ENCODE assay signal across 8 cellular contexts in the genomic region with DNA sequence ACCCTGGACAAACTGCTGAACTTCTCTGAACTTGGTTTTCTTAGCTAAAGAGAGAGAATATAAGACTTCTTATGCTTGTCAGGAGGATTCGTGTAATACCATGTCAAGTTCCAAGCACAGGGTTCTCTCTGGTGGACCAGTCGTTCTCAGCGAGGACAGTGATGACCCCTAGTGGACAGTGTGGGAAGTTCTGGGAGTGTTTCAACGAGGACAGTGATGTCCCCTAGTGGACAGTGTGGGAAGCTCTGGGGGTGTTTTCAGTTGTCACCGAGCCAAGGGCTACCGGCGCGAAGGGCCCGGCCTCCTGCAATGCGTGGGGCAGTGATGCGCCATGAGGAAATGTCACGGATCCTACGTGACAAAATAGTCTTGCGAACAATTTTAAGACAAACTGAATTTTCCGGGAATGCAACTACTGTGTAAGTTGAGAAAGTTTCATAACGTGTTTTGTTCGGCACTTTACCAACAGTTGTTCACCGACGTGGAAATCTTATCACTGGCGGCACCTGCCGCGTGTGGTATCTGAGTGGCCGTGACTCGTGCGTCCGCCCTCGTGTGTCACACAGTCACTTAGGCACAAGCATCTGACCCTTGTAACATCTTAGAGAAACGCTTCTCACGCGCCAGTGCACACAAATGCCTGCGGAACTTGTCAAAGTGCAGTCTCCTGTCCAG. TPM values are rescaled to one million over a fixed set of nuclear protein-coding genes. Genes with fewer than 3 reads are reported as not detected.
DNase-seq lines count a peak whose midpoint lies in the region; ATAC-seq and TF ChIP-seq lines count a peak whose summit lies in the region.

No MANE protein-coding gene starts in this region.

- ATAC-seq in GM19043 (IDR thresholded peaks at IDR 0.05; ENCODE audit: low read depth, unreplicated experiment) (peak; percentile 92), HG03354 (IDR thresholded peaks at IDR 0.05; ENCODE audit: poor library complexity, severe bottlenecking, unreplicated experiment) (peak; percentile 96)

- H3K4me3 ChIP-seq in BE2C (ENCODE audit: low read depth, low read length), result no peak overlapping the region

- no peaks in the 10 kb centered on the region for H3K27me3 ChIP-seq in BE2C

- H3K9me3 ChIP-seq in BE2C, result no peaks in the 10 kb centered on the region

- DNase-seq in BE2C (peak; percentile 89), NCI-H446 (lab: John Stamatoyannopoulos, UW) (peak; percentile 79 to 94), kidney glomerular epithelial cell (lab: John Stamatoyannopoulos, UW) (peak; percentile 95)
- peak; percentile 68 to 78 (median 73) for DNase-seq in activated CD4-positive, CD25-positive, alpha-beta regulatory T cell (lab: John Stamatoyannopoulos, UW)
- peak; percentile 84 for DNase-seq in central memory CD4-positive, alpha-beta T cell
- peak; percentile 79 for DNase-seq in stimulated activated CD4-positive, alpha-beta T cell treated with anti-CD3 and anti-CD28 coated beads, Interleukin-2, amount 100 ng/mL, for 4 hours (ENCODE audit: low read depth)

- no peaks in the 10 kb centered on the region for H3K36me3 ChIP-seq in BE2C

- no peaks in the 10 kb centered on the region for H3K4me1 ChIP-seq in BE2C

- TF ChIP-seq CTCF in BE2C (IDR thresholded peaks at IDR 0.05; ENCODE audit: low read depth, low read length), result peak; percentile 100

RNA-seq across cellular contexts. Expression of a gene that starts 39.3 kb away (rescaled TPM):
- 0.09 TPM for polyA plus RNA-seq in BE2C (2012; ENCODE audit: insufficient read depth, insufficient read length, low read depth)

RNA-seq across cellular contexts. Expression of a gene that starts 57.4 kb away (rescaled TPM):
- 162 TPM for polyA plus RNA-seq in BE2C (2012; ENCODE audit: insufficient read depth, insufficient read length, low read depth)
